In genomic region chr4:1784789-1785591, GRCh38 we compare ENCODE assay signal across 1 cellular context.
TF ChIP-seq lines count a peak whose summit lies in the region.

No MANE protein-coding gene starts in this region.

TF ChIP-seq in K562, 482 proteins besides CTCF, POLR2A, EP300 and RAD21 (continued from another document and continues in another):
- TF ChIP-seq E2F8 (IDR thresholded peaks at IDR 0.05; ENCODE audit: low read depth, partially characterized antibody): no peak
- TF ChIP-seq SRSF3 (IDR thresholded peaks at IDR 0.05; ENCODE audit: insufficient read depth, low read length): no peak
- no peak for TF ChIP-seq SRSF9 (IDR thresholded peaks at IDR 0.05; ENCODE audit: borderline replicate concordance, low read depth, low read length)
- TF ChIP-seq ETV6 (IDR thresholded peaks at IDR 0.05; ENCODE audit: borderline replicate concordance in 1 of 2, low read depth in 2 of 2, low read length in 1 of 2): no peak
- TF ChIP-seq ETV6 (CRISPR knock-in tag; IDR thresholded peaks at IDR 0.05; ENCODE audit: borderline replicate concordance): no peak
- peak; percentile 93 for TF ChIP-seq SMAD4 (CRISPR knock-in tag; conservative IDR thresholded peaks at IDR 0.05)
- TF ChIP-seq PTRF (tag; IDR thresholded peaks at IDR 0.05): no peak
- peak; percentile 68; the same call in 1 of the 2 replicates for TF ChIP-seq STAT5A (IDR thresholded peaks at IDR 0.05; ENCODE audit: borderline replicate concordance, low read length)
- TF ChIP-seq EWSR1 (IDR thresholded peaks at IDR 0.05; ENCODE audit: borderline replicate concordance, low read depth, partially characterized antibody): no peak
- TF ChIP-seq PRDM10 (IDR thresholded peaks at IDR 0.05; ENCODE audit: partially characterized antibody): peak; percentile 32
- TF ChIP-seq TSC22D4 (tag; IDR thresholded peaks at IDR 0.05): no peak
- 0 out of 2 replicates have a peak, but pooled peaks have one; percentile 14 for TF ChIP-seq TRIM28 (IDR thresholded peaks at IDR 0.05)
- TF ChIP-seq FOSL1 (tag; conservative IDR thresholded peaks at IDR 0.05): no peak
- TF ChIP-seq CHD7 (IDR thresholded peaks at IDR 0.05; ENCODE audit: low read depth, low read length): no peak
- TF ChIP-seq CBX5 (IDR thresholded peaks at IDR 0.05; ENCODE audit: borderline replicate concordance, low read depth): no peak
- peak in 1 of 2 experiments; percentile 61; a peak in 2 of 4 replicates for TF ChIP-seq HDAC1 (IDR thresholded peaks at IDR 0.05)
- no peak for TF ChIP-seq ZNF436 (CRISPR knock-in tag; IDR thresholded peaks at IDR 0.05)
- TF ChIP-seq HINFP (tag; conservative IDR thresholded peaks at IDR 0.05; ENCODE audit: low read depth): no peak
- TF ChIP-seq ZNF584 (CRISPR knock-in tag; IDR thresholded peaks at IDR 0.05; ENCODE audit: low read depth): no peak
- peak; percentile 87 for TF ChIP-seq TEAD4 (IDR thresholded peaks at IDR 0.05; ENCODE audit: low read length)
- no peak for TF ChIP-seq TEAD4 (CRISPR knock-in tag; IDR thresholded peaks at IDR 0.05; ENCODE audit: borderline replicate concordance)
- TF ChIP-seq PKNOX1 (IDR thresholded peaks at IDR 0.05): peak; percentile 30; the same call in 1 of the 2 replicates
- TF ChIP-seq BCL6 (CRISPR knock-in tag; IDR thresholded peaks at IDR 0.05): no peak
- TF ChIP-seq RREB1 (CRISPR knock-in tag; IDR thresholded peaks at IDR 0.05): no peak
- no peak for TF ChIP-seq TFAM (CRISPR knock-in tag; conservative IDR thresholded peaks at IDR 0.05)
- no peak for TF ChIP-seq SAFB2 (IDR thresholded peaks at IDR 0.05; ENCODE audit: borderline replicate concordance, low read depth, low read length, severe bottlenecking)
- no peak for TF ChIP-seq BDP1 (IDR thresholded peaks at IDR 0.05; ENCODE audit: insufficient read depth, insufficient read length)
- TF ChIP-seq GABPB1 (CRISPR knock-in tag; IDR thresholded peaks at IDR 0.05): no peak
- no peak for TF ChIP-seq HCFC1 (IDR thresholded peaks at IDR 0.05; ENCODE audit: low read depth, low read length)
- TF ChIP-seq LARP7 (IDR thresholded peaks at IDR 0.05): no peak
